In the genomic region with DNA sequence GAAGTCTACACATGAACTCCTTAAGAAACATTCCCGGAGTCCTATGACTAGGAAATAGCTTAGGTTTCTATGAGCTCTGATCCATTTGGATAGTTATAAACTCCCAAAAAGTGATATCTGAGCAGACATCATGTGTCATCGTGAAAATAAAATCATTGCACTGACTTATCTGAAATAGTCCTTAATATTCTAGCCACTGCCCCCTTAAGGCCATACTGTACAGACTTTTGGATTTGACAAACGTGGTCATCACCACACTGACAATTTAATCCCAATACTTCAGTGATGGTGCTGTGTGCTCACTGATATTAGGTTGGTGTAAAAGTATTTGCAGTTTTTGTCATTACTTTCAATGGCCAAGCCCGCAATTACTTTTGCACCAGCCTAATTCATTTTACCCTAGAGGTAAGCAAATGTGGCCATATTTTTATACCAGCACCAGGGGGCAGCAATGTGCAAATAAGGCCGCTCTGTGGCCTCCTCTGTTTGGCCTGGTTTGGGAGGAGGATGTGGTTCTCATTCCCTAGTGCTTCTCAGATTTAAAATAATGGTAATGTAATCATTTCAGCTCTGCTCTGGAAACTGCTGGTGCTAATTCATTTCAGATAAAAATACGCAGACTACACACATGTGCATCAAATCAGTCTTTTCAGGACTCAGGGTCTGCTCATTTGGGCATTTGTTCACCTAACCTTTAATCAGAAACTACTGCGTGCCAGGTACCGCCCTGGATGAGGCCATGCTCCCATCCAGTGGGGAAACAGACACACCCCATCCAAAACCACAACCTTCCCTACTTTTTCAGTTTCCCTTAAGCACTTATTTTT, we compare ENCODE assay signal across 8 cellular contexts.
DNase-seq lines count a peak whose midpoint lies in the region; ATAC-seq and TF ChIP-seq lines count a peak whose summit lies in the region.

No MANE protein-coding gene starts in this region.

- no peak for TF ChIP-seq EP300 in neural cell (conservative IDR thresholded peaks at IDR 0.05; ENCODE audit: poor library complexity, severe bottlenecking)

- CTCF ChIA-PET in Calu3 (lab: Charles Lee): no interaction called here

- H3K9me3 ChIP-seq in fibroblast of lung (ENCODE audit: control insufficient read depth, insufficient read depth, low read depth, low read length): no peaks in the 10 kb centered on the region
- no peaks in the 10 kb centered on the region for H3K9me3 ChIP-seq in neural cell (ENCODE audit: low read length)

- H3K27me3 ChIP-seq in fibroblast of lung (ENCODE audit: control insufficient read depth, insufficient read depth, low read length) (no peaks in the 10 kb centered on the region), neural cell (ENCODE audit: insufficient read depth, low read depth, low read length) (no peaks in the 10 kb centered on the region)

- ATAC-seq in GM19467 (IDR thresholded peaks at IDR 0.05; ENCODE audit: unreplicated experiment): peak; percentile 80
- peak; percentile 67 for ATAC-seq in stimulated activated naive CD8-positive, alpha-beta T cell treated with anti-CD3 and anti-CD28 coated beads, Interleukin-15, amount 100 ng/mL, for 72 hours

- peak overlapping the region; percentile 49 for H3K4me2 ChIP-seq in fibroblast of lung (ENCODE audit: extremely low read depth, insufficient read depth, low read length)
- no peak overlapping the region for H3K4me2 ChIP-seq in neural cell (ENCODE audit: low read length)

- H3K27ac ChIP-seq in fibroblast of lung (ENCODE audit: insufficient read depth, low read length): peak overlapping the region; percentile 57
- H3K27ac ChIP-seq in neural cell (ENCODE audit: low read length): no peak overlapping the region

- no peaks in the 10 kb centered on the region for H3K4me1 Mint-ChIP-seq in Calu3 (ENCODE audit: low read depth, unreplicated experiment)
- H3K4me1 Mint-ChIP-seq in stimulated activated naive CD8-positive, alpha-beta T cell treated with anti-CD3 and anti-CD28 coated beads, Interleukin-15, amount 100 ng/mL, for 72 hours: peaks cover 36% of the 10 kb centered on the region

- H3K9ac ChIP-seq in fibroblast of lung (ENCODE audit: insufficient read depth, low read length) (no peak overlapping the region), neural cell (ENCODE audit: low read length) (no peak overlapping the region)

- no peak overlapping the region for H2AFZ ChIP-seq in fibroblast of lung (ENCODE audit: low read length)
- no peak overlapping the region for H2AFZ ChIP-seq in neural cell (ENCODE audit: low read depth, low read length)

- H3K27ac Mint-ChIP-seq in Calu3 (ENCODE audit: unreplicated experiment): no peak overlapping the region
- H3K27ac Mint-ChIP-seq in stimulated activated naive CD8-positive, alpha-beta T cell treated with anti-CD3 and anti-CD28 coated beads, Interleukin-15, amount 100 ng/mL, for 72 hours: no peak overlapping the region

- no peaks in the 10 kb centered on the region for H3K9me3 Mint-ChIP-seq in Calu3 (ENCODE audit: low read depth, unreplicated experiment)
- H3K9me3 Mint-ChIP-seq in stimulated activated naive CD8-positive, alpha-beta T cell treated with anti-CD3 and anti-CD28 coated beads, Interleukin-15, amount 100 ng/mL, for 72 hours: no peaks in the 10 kb centered on the region

- H3K36me3 Mint-ChIP-seq in Calu3 (ENCODE audit: insufficient read depth, unreplicated experiment): no peaks in the 10 kb centered on the region

- H3K27me3 Mint-ChIP-seq in Calu3 (ENCODE audit: unreplicated experiment): peaks cover 2% of the 10 kb centered on the region
- no peaks in the 10 kb centered on the region for H3K27me3 Mint-ChIP-seq in stimulated activated naive CD8-positive, alpha-beta T cell treated with anti-CD3 and anti-CD28 coated beads, Interleukin-15, amount 100 ng/mL, for 72 hours

- H3K4me3 Mint-ChIP-seq in Calu3 (ENCODE audit: low read depth, unreplicated experiment): no peak overlapping the region
- H3K4me3 Mint-ChIP-seq in stimulated activated naive CD8-positive, alpha-beta T cell treated with anti-CD3 and anti-CD28 coated beads, Interleukin-15, amount 100 ng/mL, for 72 hours: no peak overlapping the region

- H3F3A ChIP-seq in neural cell (ENCODE audit: insufficient read depth, low read length, poor library complexity, severe bottlenecking): no peaks in the 10 kb centered on the region

- TF ChIP-seq CTCF in Calu3 (IDR thresholded peaks at IDR 0.05; ENCODE audit: unreplicated experiment) (peak; percentile 35), fibroblast of lung (conservative IDR thresholded peaks at IDR 0.05 in 1 of 2, IDR thresholded peaks at IDR 0.05 in 1 of 2; ENCODE audit: low read depth in 1 of 2, low read length in 2 of 2) (peak; percentile 76 to 91), neural cell (IDR thresholded peaks at IDR 0.05; ENCODE audit: poor library complexity, severe bottlenecking) (peak; percentile 60)

- peak; percentile 49 for TF ChIP-seq RAD21 in neural cell (conservative IDR thresholded peaks at IDR 0.05)

- peaks cover 37% of the 10 kb centered on the region for H3K4me1 ChIP-seq in fibroblast of lung (ENCODE audit: control insufficient read depth, extremely low read depth, insufficient read depth, low read length)

- no peaks in the 10 kb centered on the region for H3K79me2 ChIP-seq in fibroblast of lung (ENCODE audit: control insufficient read depth, insufficient read depth, low read length)
- H3K79me2 ChIP-seq in neural cell (replicated peaks; ENCODE audit: insufficient read depth, low read length): no peaks in the 10 kb centered on the region

- H4K20me1 ChIP-seq in fibroblast of lung (ENCODE audit: control insufficient read depth, extremely low read depth, insufficient read depth, low read length): no peaks in the 10 kb centered on the region
- H4K20me1 ChIP-seq in neural cell (ENCODE audit: insufficient read depth): no peaks in the 10 kb centered on the region

- H3K4me3 ChIP-seq in fibroblast of lung (replicated peaks in 1 of 4; ENCODE audit: control extremely low read depth in 1 of 4, insufficient read depth in 1 of 4, low read depth in 3 of 4, low read length in 4 of 4) (no peak overlapping the region), neural cell (ENCODE audit: low read length) (no peak overlapping the region)

- intact Hi-C loops in Calu3 (cut with micrococcal nuclease; ENCODE audit: unreplicated experiment): loop anchor here (2.0 to 10.0 kb wide), 2 partner anchors 163 to 225 kb away; no protein-coding TSS in a partner anchor

- H3K9me2 ChIP-seq in neural cell (ENCODE audit: insufficient read depth, low read length): no peaks in the 10 kb centered on the region

- BruUV-seq in Calu3 (replicated peaks; lab: Mats Ljungman, UMichigan): no TSS peak

- H3K36me3 ChIP-seq in fibroblast of lung (ENCODE audit: control insufficient read depth, insufficient read depth, low read length): no peaks in the 10 kb centered on the region
- H3K36me3 ChIP-seq in neural cell (ENCODE audit: insufficient read depth, low read length): no peaks in the 10 kb centered on the region

- DNase-seq in Calu3 (peak; percentile 68), HK-2 (ENCODE audit: unreplicated experiment) (peak; percentile 67), OCI-M1 (lab: John Stamatoyannopoulos, UW) (peak; percentile 87), fibroblast of lung (ENCODE audit: low read depth in 2 of 2) (peak; percentile 73 to 93)
- peak; percentile 65 for DNase-seq in activated T-cell treated with anti-CD3 and anti-CD28 coated beads, Interleukin-2, amount 50 U/mL, for 1 hour
- peak; percentile 65 to 72 for DNase-seq in stimulated activated naive CD8-positive, alpha-beta T cell treated with anti-CD3 and anti-CD28 coated beads, Interleukin-15, amount 100 ng/mL, for 72 hours

TF ChIP-seq in neural cell, 6 proteins besides CTCF, POLR2A, EP300 and RAD21:
- no peak for TF ChIP-seq TAF1 (IDR thresholded peaks at IDR 0.05; ENCODE audit: low read depth)
- no peak for TF ChIP-seq EZH2 (IDR thresholded peaks at IDR 0.05; ENCODE audit: borderline replicate concordance, insufficient read depth, low read length, poor library complexity, severe bottlenecking)
- TF ChIP-seq, protein P1, sequence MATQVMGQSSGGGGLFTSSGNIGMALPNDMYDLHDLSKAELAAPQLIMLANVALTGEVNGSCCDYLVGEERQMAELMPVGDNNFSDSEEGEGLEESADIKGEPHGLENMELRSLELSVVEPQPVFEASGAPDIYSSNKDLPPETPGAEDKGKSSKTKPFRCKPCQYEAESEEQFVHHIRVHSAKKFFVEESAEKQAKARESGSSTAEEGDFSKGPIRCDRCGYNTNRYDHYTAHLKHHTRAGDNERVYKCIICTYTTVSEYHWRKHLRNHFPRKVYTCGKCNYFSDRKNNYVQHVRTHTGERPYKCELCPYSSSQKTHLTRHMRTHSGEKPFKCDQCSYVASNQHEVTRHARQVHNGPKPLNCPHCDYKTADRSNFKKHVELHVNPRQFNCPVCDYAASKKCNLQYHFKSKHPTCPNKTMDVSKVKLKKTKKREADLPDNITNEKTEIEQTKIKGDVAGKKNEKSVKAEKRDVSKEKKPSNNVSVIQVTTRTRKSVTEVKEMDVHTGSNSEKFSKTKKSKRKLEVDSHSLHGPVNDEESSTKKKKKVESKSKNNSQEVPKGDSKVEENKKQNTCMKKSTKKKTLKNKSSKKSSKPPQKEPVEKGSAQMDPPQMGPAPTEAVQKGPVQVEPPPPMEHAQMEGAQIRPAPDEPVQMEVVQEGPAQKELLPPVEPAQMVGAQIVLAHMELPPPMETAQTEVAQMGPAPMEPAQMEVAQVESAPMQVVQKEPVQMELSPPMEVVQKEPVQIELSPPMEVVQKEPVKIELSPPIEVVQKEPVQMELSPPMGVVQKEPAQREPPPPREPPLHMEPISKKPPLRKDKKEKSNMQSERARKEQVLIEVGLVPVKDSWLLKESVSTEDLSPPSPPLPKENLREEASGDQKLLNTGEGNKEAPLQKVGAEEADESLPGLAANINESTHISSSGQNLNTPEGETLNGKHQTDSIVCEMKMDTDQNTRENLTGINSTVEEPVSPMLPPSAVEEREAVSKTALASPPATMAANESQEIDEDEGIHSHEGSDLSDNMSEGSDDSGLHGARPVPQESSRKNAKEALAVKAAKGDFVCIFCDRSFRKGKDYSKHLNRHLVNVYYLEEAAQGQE (IDR thresholded peaks at IDR 0.05; ENCODE audit: borderline replicate concordance): no peak
- TF ChIP-seq MXI1 (conservative IDR thresholded peaks at IDR 0.05; ENCODE audit: poor library complexity, severe bottlenecking): no peak
- no peak for TF ChIP-seq POLR2AphosphoS5 (IDR thresholded peaks at IDR 0.05)
- peak; percentile 63 for TF ChIP-seq SMC3 (conservative IDR thresholded peaks at IDR 0.05; ENCODE audit: poor library complexity)
